In genomic region chr7:27095897-27096755, GRCh38 we compare ENCODE assay signal across 1 cellular context.
TF ChIP-seq lines count a peak whose summit lies in the region.

TSS of gene HOXA1 (minus strand) at chr7:27096000. CDS start at chr7:27095912, 88 bp downstream.

TF ChIP-seq in HEK293, 187 proteins besides CTCF, POLR2A, EP300 and RAD21 (continued from another document and continues in another):
- TF ChIP-seq ZBTB10 (tag by site-specific recombination; IDR thresholded peaks at IDR 0.05) (no peak), PRDM2 (tag by site-specific recombination; IDR thresholded peaks at IDR 0.05; ENCODE audit: borderline replicate concordance) (no peak), ZNF2 (tag by site-specific recombination; IDR thresholded peaks at IDR 0.05) (peak; percentile 29; the same call in 1 of the 2 replicates), ZNF561 (tag by site-specific recombination; IDR thresholded peaks at IDR 0.05; ENCODE audit: borderline replicate concordance) (peak; percentile 28; the same call in 1 of the 2 replicates), GLIS1 (tag by site-specific recombination; IDR thresholded peaks at IDR 0.05) (peak; percentile 85), ZNF571 (tag by site-specific recombination; IDR thresholded peaks at IDR 0.05) (no peak), ZNF707 (tag by site-specific recombination; IDR thresholded peaks at IDR 0.05) (no peak), ZNF747 (tag by site-specific recombination; IDR thresholded peaks at IDR 0.05) (no peak), ZNF510 (tag by site-specific recombination; IDR thresholded peaks at IDR 0.05; ENCODE audit: insufficient replicate concordance) (no peak), AEBP2 (tag by site-specific recombination; IDR thresholded peaks at IDR 0.05; ENCODE audit: borderline replicate concordance) (no peak), ZNF426 (tag by site-specific recombination; IDR thresholded peaks at IDR 0.05) (no peak), KLF7 (tag by site-specific recombination; IDR thresholded peaks at IDR 0.05; ENCODE audit: borderline replicate concordance) (no peak), ZNF223 (tag by site-specific recombination; IDR thresholded peaks at IDR 0.05) (no peak), ZIC2 (tag by site-specific recombination; IDR thresholded peaks at IDR 0.05) (peak; percentile 81), PRDM4 (tag by site-specific recombination; IDR thresholded peaks at IDR 0.05) (no peak), ZNF501 (tag by site-specific recombination; IDR thresholded peaks at IDR 0.05) (0 out of 2 replicates have a peak, but pooled peaks have one; percentile 56), IKZF3 (tag by site-specific recombination; IDR thresholded peaks at IDR 0.05) (peak; percentile 32; the same call in 1 of the 2 replicates), ZBTB1 (tag by site-specific recombination; IDR thresholded peaks at IDR 0.05) (no peak), SCRT1 (tag by site-specific recombination; IDR thresholded peaks at IDR 0.05; ENCODE audit: borderline replicate concordance) (no peak), ZNF140 (tag by site-specific recombination; IDR thresholded peaks at IDR 0.05) (no peak), ZNF112 (tag by site-specific recombination; IDR thresholded peaks at IDR 0.05) (no peak), ZNF843 (tag by site-specific recombination; IDR thresholded peaks at IDR 0.05) (peak; percentile 35; the same call in 1 of the 2 replicates), MEIS1 (CRISPR knock-in tag; IDR thresholded peaks at IDR 0.05; ENCODE audit: borderline replicate concordance) (no peak), ZNF664 (tag by site-specific recombination; IDR thresholded peaks at IDR 0.05) (no peak), GLIS2 (tag by site-specific recombination; IDR thresholded peaks at IDR 0.05) (peak; percentile 17; the same call in 1 of the 2 replicates), ZNF394 (tag by site-specific recombination; IDR thresholded peaks at IDR 0.05; ENCODE audit: borderline replicate concordance) (no peak), ZNF133 (tag by site-specific recombination; IDR thresholded peaks at IDR 0.05) (no peak), ZNF692 (tag by site-specific recombination; IDR thresholded peaks at IDR 0.05) (no peak), ZNF292 (tag by site-specific recombination; IDR thresholded peaks at IDR 0.05; ENCODE audit: borderline replicate concordance, low read depth) (no peak), ZNF768 (tag by site-specific recombination; IDR thresholded peaks at IDR 0.05) (no peak), ZNF654 (tag by site-specific recombination; IDR thresholded peaks at IDR 0.05; ENCODE audit: low read depth) (no peak), ZNF26 (tag by site-specific recombination; IDR thresholded peaks at IDR 0.05) (no peak), ZNF521 (tag by site-specific recombination; IDR thresholded peaks at IDR 0.05) (no peak), ZNF785 (tag by site-specific recombination; IDR thresholded peaks at IDR 0.05) (no peak), ZNF610 (tag by site-specific recombination; IDR thresholded peaks at IDR 0.05; ENCODE audit: borderline replicate concordance) (no peak), REST (tag by site-specific recombination; IDR thresholded peaks at IDR 0.05) (no peak), ZNF391 (tag by site-specific recombination; IDR thresholded peaks at IDR 0.05; ENCODE audit: borderline replicate concordance, low read depth) (no peak), ZNF704 (tag by site-specific recombination; IDR thresholded peaks at IDR 0.05) (no peak), ZNF121 (tag by site-specific recombination; IDR thresholded peaks at IDR 0.05) (no peak), ZNF138 (tag by site-specific recombination; IDR thresholded peaks at IDR 0.05; ENCODE audit: borderline replicate concordance) (no peak), ZNF175 (tag by site-specific recombination; IDR thresholded peaks at IDR 0.05) (no peak)
